2 cellular contexts compared by ENCODE assay signal in the genomic region with DNA sequence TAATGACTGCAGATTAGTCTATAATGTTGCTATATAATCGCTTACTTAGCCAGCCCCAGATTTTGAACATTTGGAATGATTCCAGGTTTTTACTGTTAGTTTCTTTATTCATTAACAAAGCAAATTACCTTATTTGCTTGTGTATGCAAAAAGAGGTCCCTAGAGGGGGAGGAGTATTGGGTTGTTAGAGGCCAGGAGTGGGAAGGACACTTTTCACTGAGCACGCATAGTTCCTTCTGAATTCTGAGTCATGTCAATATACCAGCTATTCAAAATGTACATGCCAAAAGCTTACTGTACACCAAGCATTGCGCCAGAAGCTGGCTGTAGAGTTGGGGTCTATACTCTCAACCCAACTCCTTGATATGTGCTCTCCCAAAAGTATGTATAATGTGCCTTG.
TF ChIP-seq lines count a peak whose summit lies in the region.

No MANE protein-coding gene starts in this region.

TF ChIP-seq in A549, 52 proteins besides CTCF, POLR2A, EP300 and RAD21 (continued from another document):
- TF ChIP-seq REST (IDR thresholded peaks at IDR 0.05) (no peak), FOXS1 (CRISPR knock-in tag; IDR thresholded peaks at IDR 0.05) (no peak)
- TF ChIP-seq, protein P1, sequence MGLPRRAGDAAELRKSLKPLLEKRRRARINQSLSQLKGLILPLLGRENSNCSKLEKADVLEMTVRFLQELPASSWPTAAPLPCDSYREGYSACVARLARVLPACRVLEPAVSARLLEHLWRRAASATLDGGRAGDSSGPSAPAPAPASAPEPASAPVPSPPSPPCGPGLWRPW (IDR thresholded peaks at IDR 0.05), result no peak

TF ChIP-seq in IMR-90, 13 proteins besides CTCF, POLR2A, EP300 and RAD21 (continued from another document):
- no peak for TF ChIP-seq ELK1 (IDR thresholded peaks at IDR 0.05; ENCODE audit: borderline replicate concordance, low read depth, low read length)
- TF ChIP-seq CEBPB (IDR thresholded peaks at IDR 0.05; ENCODE audit: low read depth, low read length), result peak; percentile 61
